Comparison of ENCODE assay signal across 31 cellular contexts in the genomic region with DNA sequence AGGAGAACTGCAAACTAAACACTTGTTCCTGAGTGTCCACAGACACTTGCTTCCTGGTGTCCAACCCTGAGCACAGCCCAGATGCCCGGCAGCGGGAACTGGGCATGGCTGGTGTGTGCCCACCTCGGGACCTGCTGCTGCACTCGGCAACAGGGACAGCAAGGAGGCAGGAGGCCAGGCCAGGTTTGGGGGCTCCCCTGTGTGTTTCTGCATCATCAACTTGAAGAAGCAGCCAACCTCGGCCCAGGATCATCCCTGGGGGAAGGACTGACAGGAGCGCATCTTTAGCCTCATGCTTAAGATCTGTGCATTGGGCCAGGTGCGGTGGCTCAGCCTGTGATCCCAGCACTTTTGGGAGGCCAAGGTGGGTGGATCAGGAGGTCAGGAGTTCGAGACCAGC.
"Had no signal": no experiment of that assay in that cellular context is flagged by ENCODE, and none has a peak within 500 bp of the region (broad histone marks: within the 10 kb centered on the region; RNA-seq: fewer than 3 reads in every experiment).

No MANE protein-coding gene starts in this region.

- H3K27ac ChIP-seq: ascending aorta, cardiac muscle cell, VCaP had no signal

- DNase-seq: activated B cell treated with CpG ODN at 0.5 μM for 24 hours; activated CD4-positive, alpha-beta memory T cell treated with anti-CD3 and anti-CD28 coated beads, Interleukin-2, amount 10 ng/mL, durations not matched to agents 7 days and 5 days; activated CD4-positive, alpha-beta T cell treated with anti-CD3 and anti-CD28 coated beads for 48 hours; activated CD4-positive, CD25-positive, alpha-beta regulatory T cell treated with anti-CD3 and anti-CD28 coated beads, Interleukin-2, amount 50 U/mL, for 72 hours; activated gamma-delta T cell; activated naive CD4-positive, alpha-beta T cell treated with Interleukin-2 at 50 U/mL for 16 hours; activated naive CD8-positive, alpha-beta T cell treated with anti-CD3 and anti-CD28 coated beads, Interleukin-2, amount 10 ng/mL, durations not matched to agents 7 days and 5 days; activated T-cell treated with anti-CD3 and anti-CD28 coated beads, Interleukin-2, amount 50 U/mL, for 24 hours; amygdala; Kasumi-1; KBM-7; MM.1S; MV-4-11; NCI-H1092; NCI-H1436 treated with DMSO at 0.1 percent for 48 hours; NCI-H1694 treated with DMSO at 0.1 percent for 48 hours; NCI-H2029; NCI-H345; NCI-H524 treated with DMSO at 0.1 percent for 48 hours; SIG-M5; T-cell; T-helper 2 cell; T-helper 9 cell had no signal

- H3K27me3 Mint-ChIP-seq: activated CD4-positive, alpha-beta memory T cell treated with anti-CD3 and anti-CD28 coated beads, Interleukin-2, amount 10 ng/mL, durations not matched to agents 7 days and 5 days; activated naive CD4-positive, alpha-beta T cell treated with anti-CD3 and anti-CD28 coated beads, Interleukin-2, amount 50 U/mL, for 24 hours; activated naive CD8-positive, alpha-beta T cell treated with anti-CD3 and anti-CD28 coated beads, Interleukin-2, amount 10 ng/mL, durations not matched to agents 7 days and 5 days; activated T-cell treated with anti-CD3 and anti-CD28 coated beads, Interleukin-2, amount 50 U/mL, for 24 hours; central memory CD8-positive, alpha-beta T cell; T-cell had no signal

- H3K27ac Mint-ChIP-seq: activated B cell treated with CpG ODN at 0.5 μM for 24 hours; activated CD4-positive, alpha-beta memory T cell treated with anti-CD3 and anti-CD28 coated beads, Interleukin-2, amount 10 ng/mL, durations not matched to agents 7 days and 5 days; activated naive CD8-positive, alpha-beta T cell treated with anti-CD3 and anti-CD28 coated beads, Interleukin-2, amount 10 ng/mL, durations not matched to agents 7 days and 5 days; activated T-cell treated with anti-CD3 and anti-CD28 coated beads, Interleukin-2, amount 50 U/mL, for 24 hours; activated T-helper 2 cell treated with anti-CD3 and anti-CD28 coated beads, Interferon-gamma antibody, Interleukin-2, Interleukin-4, amounts not matched to agents 10 μg/mL and 5 μg/mL and 100 μg/mL, durations not matched to agents 14 hours and 24 hours and 36 hours had no signal

- H3K9me3 Mint-ChIP-seq: activated B cell treated with CpG ODN at 0.5 μM for 24 hours; activated CD4-positive, alpha-beta memory T cell treated with anti-CD3 and anti-CD28 coated beads, Interleukin-2, amount 10 ng/mL, durations not matched to agents 7 days and 5 days; activated naive CD4-positive, alpha-beta T cell treated with anti-CD3 and anti-CD28 coated beads, Interleukin-2, amount 50 U/mL, for 24 hours; activated naive CD8-positive, alpha-beta T cell treated with anti-CD3 and anti-CD28 coated beads, Interleukin-2, amount 10 ng/mL, durations not matched to agents 7 days and 5 days; activated T-cell treated with anti-CD3 and anti-CD28 coated beads, Interleukin-2, amount 50 U/mL, for 24 hours; activated T-helper 2 cell treated with anti-CD3 and anti-CD28 coated beads, Interferon-gamma antibody, Interleukin-2, Interleukin-4, amounts not matched to agents 10 μg/mL and 5 μg/mL and 100 μg/mL, durations not matched to agents 14 hours and 24 hours and 36 hours; central memory CD8-positive, alpha-beta T cell; T-cell had no signal

- ATAC-seq: Panc1, SK-N-SH treated with all-trans-retinoic acid at 6 μM for 48 hours, T-cell had no signal

- H3K4me3 Mint-ChIP-seq: activated B cell treated with CpG ODN at 0.5 μM for 24 hours; activated CD4-positive, alpha-beta memory T cell treated with anti-CD3 and anti-CD28 coated beads, Interleukin-2, amount 10 ng/mL, durations not matched to agents 7 days and 5 days; activated naive CD4-positive, alpha-beta T cell treated with anti-CD3 and anti-CD28 coated beads, Interleukin-2, amount 50 U/mL, for 24 hours; activated naive CD8-positive, alpha-beta T cell treated with anti-CD3 and anti-CD28 coated beads, Interleukin-2, amount 10 ng/mL, durations not matched to agents 7 days and 5 days; activated T-cell treated with anti-CD3 and anti-CD28 coated beads, Interleukin-2, amount 50 U/mL, for 24 hours; central memory CD8-positive, alpha-beta T cell; T-cell had no signal
